21 cellular contexts compared by ENCODE assay signal in the genomic region with DNA sequence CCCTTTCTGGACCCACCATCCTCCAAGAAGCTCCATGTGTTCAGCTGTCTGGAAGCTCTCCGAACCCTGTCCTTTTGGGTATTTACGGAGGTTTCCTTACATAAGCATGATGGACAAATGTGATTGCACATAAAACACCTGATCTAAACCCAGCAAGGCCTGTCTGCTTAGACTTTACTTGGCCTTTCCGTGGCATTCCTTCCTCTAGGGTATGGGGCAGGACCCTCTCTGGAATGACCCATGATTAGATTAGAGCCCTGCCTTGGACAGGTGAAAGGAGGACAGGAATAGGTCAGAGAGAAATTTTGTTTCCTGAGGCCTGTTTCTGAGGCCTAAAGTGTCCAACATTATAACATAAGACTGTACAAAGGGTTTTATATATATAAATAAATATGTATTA. TPM values are rescaled to one million over a fixed set of nuclear protein-coding genes. Genes with fewer than 3 reads are reported as not detected.
"Had no signal": no experiment of that assay in that cellular context is flagged by ENCODE, and none has a peak within 500 bp of the region (broad histone marks: within the 10 kb centered on the region; RNA-seq: fewer than 3 reads in every experiment).

No MANE protein-coding gene starts in this region.

- H3K27me3 ChIP-seq: colonic mucosa, foreskin keratinocyte, hepatocyte had no signal

- H3K4me2 ChIP-seq: hepatocyte had no signal

- DNase-seq: colonic mucosa; cortex of kidney; effector CD8-positive, alpha-beta T cell; effector memory CD8-positive, alpha-beta T cell; foreskin keratinocyte; heart left ventricle; hypothalamus; immature natural killer cell; islet precursor cell; kidney; kidney glomerular epithelial cell; left colon; left ventricle myocardium inferior; lower lobe of right lung; mesenchymal stem cell; mucosa of descending colon; naive B cell had no signal

- H3K9me3 Mint-ChIP-seq: dendritic cell treated with granulocyte-macrophage colony-stimulating factor and Interleukin-4, amounts not matched to agents 40 ng/mL and 50 ng/mL, for 4 days; effector memory CD8-positive, alpha-beta T cell; immature natural killer cell; naive B cell had no signal

- H3K4me1 Mint-ChIP-seq: immature natural killer cell, naive B cell had no signal

- H3K27ac Mint-ChIP-seq: dendritic cell treated with granulocyte-macrophage colony-stimulating factor and Interleukin-4, amounts not matched to agents 40 ng/mL and 50 ng/mL, for 4 days; effector memory CD8-positive, alpha-beta T cell; immature natural killer cell; naive B cell had no signal

- H3K4me1 ChIP-seq: colonic mucosa, heart left ventricle, left ventricle myocardium inferior, lower lobe of right lung had no signal

- H2AFZ ChIP-seq: hepatocyte had no signal

- H3K36me3 Mint-ChIP-seq: immature natural killer cell, naive B cell had no signal

- H3K9me3 ChIP-seq: colonic mucosa, esophagus muscularis mucosa, gastroesophageal sphincter, heart left ventricle, left ventricle myocardium inferior, lower lobe of right lung, mucosa of descending colon had no signal

- H3K27ac ChIP-seq: colonic mucosa, esophagus muscularis mucosa, foreskin keratinocyte, gastroesophageal sphincter, heart left ventricle, hepatocyte, left ventricle myocardium inferior, lower lobe of right lung had no signal

- H3K4me3 ChIP-seq: colonic mucosa, esophagus muscularis mucosa, gastroesophageal sphincter, heart left ventricle, hepatocyte, left ventricle myocardium inferior, lower lobe of right lung, mucosa of descending colon had no signal

- H3K36me3 ChIP-seq: colonic mucosa, esophagus muscularis mucosa, gastroesophageal sphincter, heart left ventricle, left ventricle myocardium inferior, lower lobe of right lung had no signal

- H3K4me3 Mint-ChIP-seq: dendritic cell treated with granulocyte-macrophage colony-stimulating factor and Interleukin-4, amounts not matched to agents 40 ng/mL and 50 ng/mL, for 4 days; effector memory CD8-positive, alpha-beta T cell; immature natural killer cell; naive B cell had no signal

RNA-seq across cellular contexts. Expression of a gene that starts 16.9 kb away (rescaled TPM):
- polyA plus RNA-seq: immature natural killer cell had no signal
